ENCODE assay signal across 15 cellular contexts in the genomic region with DNA sequence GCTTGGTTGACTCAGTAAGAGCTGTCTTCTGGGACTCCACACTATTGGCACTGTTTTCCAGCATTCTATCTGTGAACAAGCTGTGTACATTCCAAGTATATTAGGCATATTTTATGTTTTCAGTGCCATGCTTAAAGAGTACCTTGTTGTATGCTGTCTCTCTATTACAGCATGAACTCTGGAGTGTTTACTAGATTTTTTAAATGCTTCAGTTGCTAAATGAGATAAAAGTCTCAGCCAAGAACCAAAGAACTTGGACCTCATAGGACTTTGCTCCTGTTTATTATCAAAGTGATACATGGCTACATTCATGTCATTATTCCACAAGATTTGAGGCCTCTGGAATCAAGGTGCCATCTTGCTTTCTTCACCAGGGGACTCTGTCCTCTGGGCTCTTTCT.
A peak's percentile ranks its signal among the peaks of the same experiment; 100 is the strongest.
DNase-seq lines count a peak whose midpoint lies in the region; ATAC-seq, FAIRE-seq and TF ChIP-seq lines count a peak whose summit lies in the region.
"Had no signal": no experiment of that assay in that cellular context is flagged by ENCODE, and none has a peak within 500 bp of the region (broad histone marks: within the 10 kb centered on the region; RNA-seq: fewer than 3 reads in every experiment).

No MANE protein-coding gene starts in this region.

- H3K9me3 ChIP-seq in right lobe of liver (no peaks in the 10 kb centered on the region), prostate gland (no peaks in the 10 kb centered on the region)

- H3K4me1 ChIP-seq in right lobe of liver: peaks cover 0 to 21% (median 6%) of the 10 kb centered on the region in 4 donors
- no peaks in the 10 kb centered on the region for H3K4me1 ChIP-seq in prostate gland (replicated peaks)

- TF ChIP-seq CTCF in fibroblast of mammary gland (conservative IDR thresholded peaks at IDR 0.05; ENCODE audit: control insufficient read depth, insufficient read depth, low read depth, low read length): no peak
- TF ChIP-seq CTCF in right lobe of liver (IDR thresholded peaks at IDR 0.05): no peak
- no peak for TF ChIP-seq CTCF in prostate gland (IDR thresholded peaks at IDR 0.05)

- H3K4me3 ChIP-seq in fibroblast of mammary gland (ENCODE audit: control insufficient read depth, low read depth, low read length) (no peak overlapping the region), right lobe of liver (no peak overlapping the region), prostate gland (no peak overlapping the region)

- no peak for DNase-seq in Right ventricle myocardium inferior (ENCODE audit: missing footprints)
- no peak for DNase-seq in cardiac septum (ENCODE audit: low spot score)
- DNase-seq in fibroblast of mammary gland (ENCODE audit: low read depth): peak; percentile 84
- no peak for DNase-seq in right lobe of liver
- no peak for DNase-seq in prostate gland (ENCODE audit: low spot score)
- no peak for DNase-seq in NCI-H2029 treated with DMSO at 0.1 percent for 48 hours (lab: John Stamatoyannopoulos, UW)
- DNase-seq in urothelium cell line (ENCODE audit: low spot score): no peak
- DNase-seq in effector memory CD8-positive, alpha-beta T cell: no peak
- DNase-seq: 8988T, activated T-cell treated with anti-CD3 and anti-CD28 coated beads for 4 hours, amniotic stem cell, Calu3, NCI-H2081 treated with DMSO at 0.1 percent for 48 hours had no signal

- no peaks in the 10 kb centered on the region for H3K27me3 ChIP-seq in right lobe of liver
- no peaks in the 10 kb centered on the region for H3K27me3 ChIP-seq in prostate gland (replicated peaks; ENCODE audit: insufficient read depth)

- no peak for FAIRE-seq in urothelium cell line (lab: Jason Lieb, UNC)

- peaks cover 0 to 7% of the 10 kb centered on the region in 2 donors for H3K27me3 Mint-ChIP-seq in effector memory CD8-positive, alpha-beta T cell

- H3K36me3 Mint-ChIP-seq in effector memory CD8-positive, alpha-beta T cell (ENCODE audit: insufficient read depth): no peaks in the 10 kb centered on the region

- ATAC-seq in Right ventricle myocardium inferior (peak; percentile 27), right lobe of liver (peak; percentile 48 to 77 (median 67))
- ATAC-seq in effector memory CD8-positive, alpha-beta T cell (replicated peaks): no peak
- ATAC-seq: WTC11 had no signal

- H3K4me3 Mint-ChIP-seq in effector memory CD8-positive, alpha-beta T cell: no peak overlapping the region
- H3K4me3 Mint-ChIP-seq: WTC11 had no signal

- H3K27ac ChIP-seq in right lobe of liver (peak overlapping the region in 2 of 3 donors; percentile 33 to 56), prostate gland (no peak overlapping the region)
- H3K27ac ChIP-seq: KMS-11 had no signal

- H3K27ac Mint-ChIP-seq in effector memory CD8-positive, alpha-beta T cell: no peak overlapping the region
- H3K27ac Mint-ChIP-seq: WTC11 had no signal

- H3K4me1 Mint-ChIP-seq in effector memory CD8-positive, alpha-beta T cell (ENCODE audit: low read depth in 2 of 2): no peaks in the 10 kb centered on the region

- no peaks in the 10 kb centered on the region for H3K9me3 Mint-ChIP-seq in effector memory CD8-positive, alpha-beta T cell

- H3K36me3 ChIP-seq in right lobe of liver: no peaks in the 10 kb centered on the region
- H3K36me3 ChIP-seq in prostate gland: no peaks in the 10 kb centered on the region

- intact Hi-C loops in Right ventricle myocardium inferior (cut with DNase I): no loop called here
- intact Hi-C loops in cardiac septum (cut with DNase I): no loop called here
- intact Hi-C loops in right lobe of liver (cut with DNase I): no loop called here
- intact Hi-C loops in prostate gland (cut with DNase I): no loop called here

- no peak for TF ChIP-seq POLR2A in right lobe of liver (IDR thresholded peaks at IDR 0.05)
- TF ChIP-seq POLR2A in prostate gland (IDR thresholded peaks at IDR 0.05): no peak

Comparison
In these comparisons a context has a peak if more than half of its experiments do, and no peak if none do; other contexts are left out.
1. H3K27ac ChIP-seq: peak in right lobe of liver (2 of 3); none in prostate gland (0 of 2).